In genomic region chrX:136126371-136126770, GRCh38 we compare ENCODE assay signal across 29 cellular contexts. TPM values are rescaled to one million over a fixed set of nuclear protein-coding genes. Genes with fewer than 3 reads are reported as not detected.
DNase-seq lines count a peak whose midpoint lies in the region; ATAC-seq and TF ChIP-seq lines count a peak whose summit lies in the region.
"Had no signal": no experiment of that assay in that cellular context is flagged by ENCODE, and none has a peak within 500 bp of the region (broad histone marks: within the 10 kb centered on the region; RNA-seq: fewer than 3 reads in every experiment).

No MANE protein-coding gene starts in this region.

- H3K4me1 ChIP-seq in left ventricle myocardium inferior (peaks cover 18% of the 10 kb centered on the region), right cardiac atrium (ENCODE audit: control insufficient read depth, insufficient read depth, low read length) (peaks cover 2% of the 10 kb centered on the region), skeletal muscle tissue (ENCODE audit: control insufficient read depth in 3 of 3, insufficient read depth in 3 of 3, low read length in 3 of 3) (peaks cover 0 to 3% (median 0%) of the 10 kb centered on the region in 3 donors)
- H3K4me1 ChIP-seq: breast epithelium had no signal

- H3K27me3 ChIP-seq in left ventricle myocardium inferior (ENCODE audit: low read depth): no peaks in the 10 kb centered on the region
- H3K27me3 ChIP-seq in right cardiac atrium (ENCODE audit: control insufficient read depth, insufficient read depth): no peaks in the 10 kb centered on the region
- no peaks in the 10 kb centered on the region for H3K27me3 ChIP-seq in skeletal muscle tissue (ENCODE audit: control insufficient read depth in 3 of 3, insufficient read depth in 3 of 3, low read length in 3 of 3)
- H3K27me3 ChIP-seq: tibial nerve had no signal

- no peaks in the 10 kb centered on the region for H3K9me3 ChIP-seq in left ventricle myocardium inferior (replicated peaks)
- no peaks in the 10 kb centered on the region for H3K9me3 ChIP-seq in right cardiac atrium (ENCODE audit: control insufficient read depth, low read length)
- no peaks in the 10 kb centered on the region for H3K9me3 ChIP-seq in skeletal muscle tissue (ENCODE audit: control insufficient read depth in 3 of 3, low read length in 3 of 3)
- H3K9me3 ChIP-seq: A549, breast epithelium, tibial nerve had no signal

- intact Hi-C loops in left ventricle myocardium inferior (cut with micrococcal nuclease) (no loop called here), right cardiac atrium (cut with DNase I) (no loop called here), left ventricle myocardium superior (cut with micrococcal nuclease) (no loop called here)

- WGBS in right cardiac atrium: 44% methylated on average over 6 of the region's 6 CpGs

- no peak for DNase-seq in left ventricle myocardium inferior
- DNase-seq in right cardiac atrium: no peak
- no peak for DNase-seq in left ventricle myocardium superior
- no peak for DNase-seq in Kasumi-1 (lab: John Stamatoyannopoulos, UW)
- DNase-seq in NCI-H146 (lab: John Stamatoyannopoulos, UW): no peak
- DNase-seq in COR-L47 (lab: John Stamatoyannopoulos, UW): no peak
- DNase-seq: activated CD4-positive, alpha-beta T cell treated with anti-CD3 and anti-CD28 coated beads for 4 hours; activated CD8-positive, alpha-beta T cell treated with anti-CD3 and anti-CD28 coated beads, Interleukin-2, amount 10 ng/mL, durations not matched to agents 7 days and 5 days; AML-193; amniotic stem cell; CD4-positive, alpha-beta memory T cell; effector CD4-positive, alpha-beta T cell; HFFc6; islet precursor cell; naive thymus-derived CD4-positive, alpha-beta T cell; NCI-H1436 treated with DMSO at 0.1 percent for 48 hours; NCI-H226; NCI-H526 treated with DMSO at 0.1 percent for 48 hours; SHP77; stimulated activated CD4-positive, alpha-beta T cell treated with anti-CD3 and anti-CD28 coated beads, Interleukin-2, amount 100 ng/mL, for 24 hours; stimulated activated CD8-positive, alpha-beta memory T cell treated with anti-CD3 and anti-CD28 coated beads, Interleukin-4, amount 100 ng/mL, for 48 hours; WERI-Rb-1 had no signal

- no peak overlapping the region for H3K9ac ChIP-seq in skeletal muscle tissue (ENCODE audit: low read depth in 1 of 3, low read length in 3 of 3)

- H3K36me3 ChIP-seq in left ventricle myocardium inferior: no peaks in the 10 kb centered on the region
- no peaks in the 10 kb centered on the region for H3K36me3 ChIP-seq in skeletal muscle tissue (ENCODE audit: control insufficient read depth in 3 of 3, insufficient read depth in 3 of 3, low read length in 3 of 3)
- H3K36me3 ChIP-seq: breast epithelium, tibial nerve, WERI-Rb-1 had no signal

- H3K4me3 ChIP-seq in left ventricle myocardium inferior (no peak overlapping the region), right cardiac atrium (ENCODE audit: low read length) (no peak overlapping the region), skeletal muscle tissue (ENCODE audit: low read length in 3 of 3) (no peak overlapping the region)
- H3K4me3 ChIP-seq: A549, breast epithelium, GM23338, tibial nerve had no signal

- H3K27ac ChIP-seq in left ventricle myocardium inferior (replicated peaks): peak overlapping the region; percentile 85
- H3K27ac ChIP-seq in right cardiac atrium (ENCODE audit: low read length): no peak overlapping the region
- peak overlapping the region; percentile 16 for H3K27ac ChIP-seq in skeletal muscle tissue (ENCODE audit: low read depth, low read length)
- H3K27ac ChIP-seq: breast epithelium, WERI-Rb-1 had no signal

- no peak for TF ChIP-seq CTCF in left ventricle myocardium inferior (IDR thresholded peaks at IDR 0.05; ENCODE audit: borderline replicate concordance)

- ATAC-seq in right cardiac atrium (no peak), left ventricle myocardium superior (peak; percentile 64), HG02571 (IDR thresholded peaks at IDR 0.05; ENCODE audit: unreplicated experiment) (no peak)
- ATAC-seq: A549; activated CD8-positive, alpha-beta T cell treated with anti-CD3 and anti-CD28 coated beads, Interleukin-2, amount 10 ng/mL, durations not matched to agents 7 days and 5 days; activated T-helper 17 cell treated with anti-CD3 and anti-CD28 coated beads, Interleukin-2, amount 50 U/mL, for 72 hours; GM23338; naive thymus-derived CD4-positive, alpha-beta T cell had no signal

RNA-seq across cellular contexts. Expression of gene FHL1, which starts 21.0 kb away (rescaled TPM):
- 1,867 TPM for total RNA-seq in left ventricle myocardium inferior
- total RNA-seq in right cardiac atrium: 100 to 1,000 TPM; 255 to 871 (median 312) TPM
- 442 TPM for polyA plus RNA-seq in right cardiac atrium
- 772 TPM for total RNA-seq in left ventricle myocardium superior
- total RNA-seq in skeletal muscle tissue: 888 TPM
